In genomic region chr3:49171119-49171774, GRCh38 we compare ENCODE assay signal across 1 cellular context.
TF ChIP-seq lines count a peak whose summit lies in the region.

KLHDC8B (plus strand) TSS chr3:49171598; CDS start chr3:49172770, 1,172 bp downstream.

TF ChIP-seq in K562, 482 proteins besides CTCF, POLR2A, EP300 and RAD21 (continued from another document and continues in another):
- TF ChIP-seq ZNF639 (CRISPR knock-in tag; conservative IDR thresholded peaks at IDR 0.05 in 1 of 2, IDR thresholded peaks at IDR 0.05 in 1 of 2) (peak in 1 of 2 experiments; percentile 50; a peak in 1 of 4 replicates), TFE3 (CRISPR knock-in tag; IDR thresholded peaks at IDR 0.05) (no peak), CBX3 (IDR thresholded peaks at IDR 0.05; ENCODE audit: borderline replicate concordance in 1 of 2, low read length in 2 of 2) (peak in 1 of 2 experiments; percentile 49; a peak in 2 of 3 replicates), RBFOX2 (IDR thresholded peaks at IDR 0.05; ENCODE audit: low read depth, low read length) (peak; percentile 86), BRD9 (IDR thresholded peaks at IDR 0.05; ENCODE audit: low read depth, partially characterized antibody) (peak; percentile 92), ZBTB7A (IDR thresholded peaks at IDR 0.05; ENCODE audit: borderline replicate concordance, control insufficient read depth, low read depth, low read length) (peak; percentile 73; the same call in 1 of the 2 replicates), NCOA1 (IDR thresholded peaks at IDR 0.05; ENCODE audit: low read depth) (peak; percentile 28; the same call in 1 of the 2 replicates), VEZF1 (CRISPR knock-in tag; IDR thresholded peaks at IDR 0.05) (peak; percentile 92), CREB3 (tag; conservative IDR thresholded peaks at IDR 0.05; ENCODE audit: low read depth) (0 out of 2 replicates have a peak, but pooled peaks have one; percentile 33), KLF1 (tag; IDR thresholded peaks at IDR 0.05) (peak; percentile 97), ARID2 (IDR thresholded peaks at IDR 0.05) (0 out of 2 replicates have a peak, but pooled peaks have one; percentile 55), FIP1L1 (IDR thresholded peaks at IDR 0.05; ENCODE audit: low read depth, low read length, poor library complexity, severe bottlenecking) (peak; percentile 38), ZHX1 (conservative IDR thresholded peaks at IDR 0.05; ENCODE audit: low read length) (no peak), NR4A1 (CRISPR knock-in tag; IDR thresholded peaks at IDR 0.05) (no peak), NR4A1 (tag; IDR thresholded peaks at IDR 0.05) (0 out of 2 replicates have a peak, but pooled peaks have one; percentile 40), PML (IDR thresholded peaks at IDR 0.05; ENCODE audit: low read length) (peak; percentile 52; the same call in 1 of the 2 replicates), RBM22 (IDR thresholded peaks at IDR 0.05; ENCODE audit: low read depth, low read length, poor library complexity, severe bottlenecking) (peak; percentile 57), MEF2D (tag; conservative IDR thresholded peaks at IDR 0.05; ENCODE audit: low read depth) (no peak), ARID4B (CRISPR knock-in tag; IDR thresholded peaks at IDR 0.05) (peak; percentile 89), SREBF2 (CRISPR knock-in tag; IDR thresholded peaks at IDR 0.05) (no peak), ATF1 (CRISPR knock-in tag; IDR thresholded peaks at IDR 0.05) (no peak), ATF1 (tag; IDR thresholded peaks at IDR 0.05) (peak; percentile 69), ZKSCAN1 (IDR thresholded peaks at IDR 0.05; ENCODE audit: low read depth, low read length) (peak; percentile 67), ZBTB1 (CRISPR knock-in tag; IDR thresholded peaks at IDR 0.05; ENCODE audit: borderline replicate concordance, low read depth) (0 out of 2 replicates have a peak, but pooled peaks have one; percentile 37), DACH1 (IDR thresholded peaks at IDR 0.05; ENCODE audit: partially characterized antibody) (peak; percentile 81), USF1 (CRISPR knock-in tag; IDR thresholded peaks at IDR 0.05) (peak; percentile 56), PKNOX1 (IDR thresholded peaks at IDR 0.05) (peak; percentile 43; the same call in 1 of the 2 replicates), RUNX1 (IDR thresholded peaks at IDR 0.05; ENCODE audit: low read depth) (no peak), BRCA1 (IDR thresholded peaks at IDR 0.05) (no peak), BRCA1 (CRISPR knock-in tag; IDR thresholded peaks at IDR 0.05) (no peak), LCOR (CRISPR knock-in tag; IDR thresholded peaks at IDR 0.05) (peak; percentile 96), ZKSCAN3 (CRISPR knock-in tag; IDR thresholded peaks at IDR 0.05) (no peak), FOXP1 (CRISPR knock-in tag; IDR thresholded peaks at IDR 0.05) (peak; percentile 63; the same call in 1 of the 2 replicates), CEBPG (CRISPR knock-in tag; IDR thresholded peaks at IDR 0.05) (no peak), CEBPG (tag; conservative IDR thresholded peaks at IDR 0.05 in 1 of 2, IDR thresholded peaks at IDR 0.05 in 1 of 2) (no peak), RCOR1 (IDR thresholded peaks at IDR 0.05; ENCODE audit: borderline replicate concordance in 1 of 2, low read depth in 2 of 2, low read length in 2 of 2) (0 out of 4 replicates have a peak, but pooled peaks of 1 of the 2 experiments have one; percentile 28), TEAD4 (IDR thresholded peaks at IDR 0.05; ENCODE audit: low read length) (peak; percentile 74), TEAD4 (CRISPR knock-in tag; IDR thresholded peaks at IDR 0.05; ENCODE audit: borderline replicate concordance) (no peak), KLF16 (IDR thresholded peaks at IDR 0.05) (peak; percentile 68; the same call in 1 of the 2 replicates), ZNF280B (CRISPR knock-in tag; IDR thresholded peaks at IDR 0.05) (no peak), NRF1 (conservative IDR thresholded peaks at IDR 0.05 in 1 of 2, IDR thresholded peaks at IDR 0.05 in 1 of 2) (peak; percentile 83 to 86), SUPT5H (IDR thresholded peaks at IDR 0.05) (peak; percentile 51), MITF (IDR thresholded peaks at IDR 0.05) (peak; percentile 46; the same call in 1 of the 2 replicates), CCNT2 (IDR thresholded peaks at IDR 0.05; ENCODE audit: borderline replicate concordance, extremely low read depth, insufficient read length, low read depth, low read length) (peak; percentile 90), HDAC3 (IDR thresholded peaks at IDR 0.05; ENCODE audit: borderline replicate concordance, partially characterized antibody) (peak; percentile 59), XRCC3 (IDR thresholded peaks at IDR 0.05) (no peak)
